In genomic region chr3:160398820-160399346, GRCh38 we compare ENCODE assay signal across 8 cellular contexts. TPM values are rescaled to one million over a fixed set of nuclear protein-coding genes. Genes with fewer than 3 reads are reported as not detected.
DNase-seq lines count a peak whose midpoint lies in the region; FAIRE-seq and TF ChIP-seq lines count a peak whose summit lies in the region.

Gene IFT80 (minus strand): TSS chr3:160399225. CDS start chr3:160384600, 14,625 bp downstream.

- H3K79me1 ChIP-seq in neuronal stem cell (ENCODE audit: low read depth, low read length): peaks cover 5% of the 10 kb centered on the region

- no peak within 1 kb of the TSS for H4K8ac ChIP-seq in neuronal stem cell (ENCODE audit: low read depth, low read length)

- peak; percentile 96 for FAIRE-seq in G401.6 (lab: Jason Lieb, UNC)
- FAIRE-seq in frontal cortex (lab: Jason Lieb, UNC): no peak

- H3K23ac ChIP-seq in neuronal stem cell (ENCODE audit: low read depth, low read length, poor library complexity): peak within 1 kb of the TSS; percentile 91

- peaks cover 33% of the 10 kb centered on the region for H3K36me3 ChIP-seq in SK-N-MC (ENCODE audit: insufficient read depth, low read length)
- H3K36me3 ChIP-seq in neuronal stem cell (replicated peaks in 1 of 2; ENCODE audit: control insufficient read depth in 2 of 2, insufficient read depth in 2 of 2, low read length in 2 of 2): peaks cover 0 to 32% of the 10 kb centered on the region in 2 donors

- no peaks in the 10 kb centered on the region for H3K27me3 ChIP-seq in neuronal stem cell (ENCODE audit: control insufficient read depth in 3 of 3, insufficient read depth in 3 of 3, low read depth in 1 of 3, low read length in 3 of 3)

- H3K4me3 ChIP-seq in NB4 (ENCODE audit: low read depth, low read length) (peak within 1 kb of the TSS; percentile 79), SK-N-MC (peak within 1 kb of the TSS; percentile 98), neuronal stem cell (ENCODE audit: low read length in 2 of 2) (peak within 1 kb of the TSS; percentile 69 to 97)

- H3K4me2 ChIP-seq in neuronal stem cell (ENCODE audit: insufficient read depth, low read length, poor library complexity, severe bottlenecking): peak within 1 kb of the TSS; percentile 66

- no peak for TF ChIP-seq CTCF in HFFc6 (IDR thresholded peaks at IDR 0.05)
- no peak for TF ChIP-seq CTCF in NB4 (IDR thresholded peaks at IDR 0.05; ENCODE audit: low read depth, low read length)
- TF ChIP-seq CTCF in subcutaneous adipose tissue (IDR thresholded peaks at IDR 0.05; ENCODE audit: low read depth): no peak

- H3K14ac ChIP-seq in neuronal stem cell (ENCODE audit: low read length): peak within 1 kb of the TSS; percentile 92

- DNase-seq in HFFc6 (peak; percentile 95), NB4 (ENCODE audit: low read depth) (peak; percentile 93), SK-N-MC (ENCODE audit: low read depth, low spot score) (peak; percentile 92), frontal cortex (ENCODE audit: low spot score in 2 of 2) (peak; percentile 91 to 94), neuronal stem cell (ENCODE audit: low spot score) (peak; percentile 94)
- DNase-seq in activated naive CD4-positive, alpha-beta T cell treated with anti-CD3 and anti-CD28 coated beads, Interleukin-2, amount 10 ng/mL, durations not matched to agents 7 days and 5 days: peak; percentile 97

- peak within 1 kb of the TSS; percentile 95 for H3K18ac ChIP-seq in neuronal stem cell (ENCODE audit: low read length)

- H2BK120ac ChIP-seq in neuronal stem cell (ENCODE audit: low read depth, low read length): peak within 1 kb of the TSS; percentile 87

- H3K27ac ChIP-seq in SK-N-MC: peak within 1 kb of the TSS; percentile 97
- H3K27ac ChIP-seq in neuronal stem cell (replicated peaks; ENCODE audit: low read length): peak within 1 kb of the TSS; percentile 97

- peaks cover 11% of the 10 kb centered on the region for H3K27me3 Mint-ChIP-seq in HFFc6 (ENCODE audit: insufficient read depth)
- H3K27me3 Mint-ChIP-seq in activated naive CD4-positive, alpha-beta T cell treated with anti-CD3 and anti-CD28 coated beads, Interleukin-2, amount 10 ng/mL, durations not matched to agents 7 days and 5 days: peaks cover 6% of the 10 kb centered on the region

- no CpG with 5 or more reads among the region's 26 CpGs for WGBS in neuronal stem cell (ENCODE audit: extremely low coverage in 2 of 2, insufficient read length in 2 of 2, insufficient replicate concordance in 1 of 2), 2 donors

- peak within 1 kb of the TSS; percentile 99 for H3K4me3 Mint-ChIP-seq in HFFc6
- peak within 1 kb of the TSS; percentile 91 for H3K4me3 Mint-ChIP-seq in activated naive CD4-positive, alpha-beta T cell treated with anti-CD3 and anti-CD28 coated beads, Interleukin-2, amount 10 ng/mL, durations not matched to agents 7 days and 5 days

- peak within 1 kb of the TSS; percentile 84 for H2BK12ac ChIP-seq in neuronal stem cell (ENCODE audit: low read length)

- H2AFZ ChIP-seq in neuronal stem cell (ENCODE audit: low read length): peak within 1 kb of the TSS; percentile 85

- H3K9ac ChIP-seq in SK-N-MC (ENCODE audit: insufficient read length): peak within 1 kb of the TSS; percentile 100
- peak within 1 kb of the TSS; percentile 97 for H3K9ac ChIP-seq in neuronal stem cell (ENCODE audit: low read depth, low read length, poor library complexity)

- H3K36me3 Mint-ChIP-seq in HFFc6 (ENCODE audit: low read depth): peaks cover 31% of the 10 kb centered on the region
- H3K36me3 Mint-ChIP-seq in activated naive CD4-positive, alpha-beta T cell treated with anti-CD3 and anti-CD28 coated beads, Interleukin-2, amount 10 ng/mL, durations not matched to agents 7 days and 5 days: peaks cover 35% of the 10 kb centered on the region

- CTCF ChIA-PET in activated naive CD4-positive, alpha-beta T cell treated with anti-CD3 and anti-CD28 coated beads, Interleukin-2, amount 10 ng/mL, durations not matched to agents 7 days and 5 days (lab: Charles Lee): interaction anchor here (2.1 kb wide), 1 partner anchor 15 kb away, joined by 9 read pairs; no protein-coding TSS in a partner anchor

- H3K4ac ChIP-seq in neuronal stem cell (ENCODE audit: low read length): peak within 1 kb of the TSS; percentile 53

- peaks cover 4% of the 10 kb centered on the region; the same call in 1 of the 2 replicates for H3K9me3 Mint-ChIP-seq in HFFc6
- no peaks in the 10 kb centered on the region for H3K9me3 Mint-ChIP-seq in activated naive CD4-positive, alpha-beta T cell treated with anti-CD3 and anti-CD28 coated beads, Interleukin-2, amount 10 ng/mL, durations not matched to agents 7 days and 5 days

- peak within 1 kb of the TSS; percentile 90 for H2AK5ac ChIP-seq in neuronal stem cell (ENCODE audit: low read depth, low read length)

- H4K91ac ChIP-seq in neuronal stem cell (ENCODE audit: low read depth, low read length, poor library complexity): no peak within 1 kb of the TSS

- H2BK15ac ChIP-seq in neuronal stem cell (ENCODE audit: low read length): peak within 1 kb of the TSS; percentile 30

- no peak for TF ChIP-seq POLR2A in NB4 (IDR thresholded peaks at IDR 0.05; ENCODE audit: extremely low read depth, insufficient read length)

- peak within 1 kb of the TSS; percentile 99 for H3K27ac Mint-ChIP-seq in HFFc6
- H3K27ac Mint-ChIP-seq in activated naive CD4-positive, alpha-beta T cell treated with anti-CD3 and anti-CD28 coated beads, Interleukin-2, amount 10 ng/mL, durations not matched to agents 7 days and 5 days: peak within 1 kb of the TSS; percentile 99

- peaks cover 57% of the 10 kb centered on the region for H3K4me1 Mint-ChIP-seq in HFFc6 (ENCODE audit: low read depth)
- H3K4me1 Mint-ChIP-seq in activated naive CD4-positive, alpha-beta T cell treated with anti-CD3 and anti-CD28 coated beads, Interleukin-2, amount 10 ng/mL, durations not matched to agents 7 days and 5 days: peaks cover 45% of the 10 kb centered on the region

- peak within 1 kb of the TSS; percentile 98 for H2BK5ac ChIP-seq in neuronal stem cell (ENCODE audit: low read length)

- peaks cover 2 to 5% of the 10 kb centered on the region in 2 donors for H3K4me1 ChIP-seq in neuronal stem cell (ENCODE audit: control insufficient read depth in 2 of 2, insufficient read depth in 1 of 2, low read depth in 1 of 2, low read length in 2 of 2)

- no peaks in the 10 kb centered on the region for H3K9me3 ChIP-seq in SK-N-MC (ENCODE audit: low read depth, low read length)
- H3K9me3 ChIP-seq in neuronal stem cell (replicated peaks in 1 of 2; ENCODE audit: control insufficient read depth in 2 of 2, insufficient read depth in 1 of 2, low read depth in 1 of 2, low read length in 2 of 2): no peaks in the 10 kb centered on the region

RNA-seq across cellular contexts. Expression of gene IFT80, which starts in this region (rescaled TPM):
- 10 to 100 TPM; 23.4 to 28.1 (median 24.6) TPM for total RNA-seq in HFFc6 (2021; fragmentation: NEBNext Ultra II Directional; extraction: Animal tissue kit (Norgen Biotek cat#: 25700))
- total RNA-seq in frontal cortex (42.4 TPM), subcutaneous adipose tissue (10 to 100 TPM; 17.1 to 24.2 (median 22.6) TPM)
- 23.8 TPM for polyA plus RNA-seq in neuronal stem cell (2013, experiment 1 of 2)
- 24.0 TPM for polyA plus RNA-seq in neuronal stem cell (2013, experiment 2 of 2)

Comparison
In these comparisons a context has a peak if more than half of its experiments do, and no peak if none do; other contexts are left out.
1. Peak in every context shown above with its lines: DNase-seq, H3K4me3 ChIP-seq and H3K27ac ChIP-seq.